Comparison of ENCODE assay signal across 21 cellular contexts in genomic region chr12:132661972-132662371, GRCh38. TPM values are rescaled to one million over a fixed set of nuclear protein-coding genes. Genes with fewer than 3 reads are reported as not detected.
A peak's percentile ranks its signal among the peaks of the same experiment; 100 is the strongest.
DNase-seq lines count a peak whose midpoint lies in the region; ATAC-seq and TF ChIP-seq lines count a peak whose summit lies in the region.
"Had no signal": no experiment of that assay in that cellular context is flagged by ENCODE, and none has a peak within 500 bp of the region (broad histone marks: within the 10 kb centered on the region; RNA-seq: fewer than 3 reads in every experiment).

No MANE protein-coding gene starts in this region.

- H4K20me1 ChIP-seq in BLaER1 treated with 17β-estradiol and CSF1 and Interleukin-3, amounts not matched to agents 10 nM and 100 nM = peaks cover 0 to 42% (median 4%) of the 10 kb centered on the region in 11 experiments; a peak in 5 of 22 replicates

- H3K27me3 ChIP-seq in BLaER1 treated with 17β-estradiol and CSF1 and Interleukin-3, amounts not matched to agents 10 nM and 100 nM = no peaks in the 10 kb centered on the region
- no peaks in the 10 kb centered on the region for H3K27me3 ChIP-seq in naive thymus-derived CD4-positive, alpha-beta T cell (ENCODE audit: control insufficient read depth in 2 of 2, insufficient read depth in 2 of 2, low read length in 2 of 2)
- H3K27me3 ChIP-seq in tibial nerve = no peaks in the 10 kb centered on the region

- no peak for TF ChIP-seq EP300 in tibial nerve (IDR thresholded peaks at IDR 0.05)

- ATAC-seq in central memory CD8-positive, alpha-beta T cell (replicated peaks; ENCODE audit: extremely low read depth, poor library complexity, severe bottlenecking) = no peak
- no peak for ATAC-seq in naive thymus-derived CD4-positive, alpha-beta T cell
- ATAC-seq: A549; CD8-positive, alpha-beta T cell; K562 had no signal

- H3K36me3 ChIP-seq in BLaER1 treated with 17β-estradiol and CSF1 and Interleukin-3, amounts not matched to agents 10 nM and 100 nM = peaks cover 39 to 100% (median 93%) of the 10 kb centered on the region in 11 experiments
- peaks cover 5 to 80% (median 14%) of the 10 kb centered on the region in 3 experiments for H3K36me3 ChIP-seq in naive thymus-derived CD4-positive, alpha-beta T cell (ENCODE audit: control insufficient read depth in 2 of 3, insufficient read depth in 3 of 3, low read length in 3 of 3)
- H3K36me3 ChIP-seq in tibial nerve = peaks cover 3 to 98% (median 36%) of the 10 kb centered on the region in 3 donors

- H3K9me3 Mint-ChIP-seq in activated naive CD4-positive, alpha-beta T cell treated with anti-CD3 and anti-CD28 coated beads, Interleukin-2, amount 10 ng/mL, durations not matched to agents 7 days and 5 days = no peaks in the 10 kb centered on the region
- no peaks in the 10 kb centered on the region for H3K9me3 Mint-ChIP-seq in central memory CD8-positive, alpha-beta T cell
- H3K9me3 Mint-ChIP-seq in naive thymus-derived CD4-positive, alpha-beta T cell = no peaks in the 10 kb centered on the region
- H3K9me3 Mint-ChIP-seq: CD8-positive, alpha-beta T cell had no signal

- H3K27me3 Mint-ChIP-seq in activated naive CD4-positive, alpha-beta T cell treated with anti-CD3 and anti-CD28 coated beads, Interleukin-2, amount 10 ng/mL, durations not matched to agents 7 days and 5 days = no peaks in the 10 kb centered on the region
- no peaks in the 10 kb centered on the region for H3K27me3 Mint-ChIP-seq in central memory CD8-positive, alpha-beta T cell
- H3K27me3 Mint-ChIP-seq in naive thymus-derived CD4-positive, alpha-beta T cell = no peaks in the 10 kb centered on the region

- no peak overlapping the region for H3K4me3 Mint-ChIP-seq in activated naive CD4-positive, alpha-beta T cell treated with anti-CD3 and anti-CD28 coated beads, Interleukin-2, amount 10 ng/mL, durations not matched to agents 7 days and 5 days
- H3K4me3 Mint-ChIP-seq in central memory CD8-positive, alpha-beta T cell = no peak overlapping the region
- no peak overlapping the region for H3K4me3 Mint-ChIP-seq in naive thymus-derived CD4-positive, alpha-beta T cell
- H3K4me3 Mint-ChIP-seq: CD8-positive, alpha-beta T cell had no signal

- H3K27ac ChIP-seq in BLaER1 treated with 17β-estradiol and CSF1 and Interleukin-3, amounts not matched to agents 10 nM and 100 nM = peak overlapping the region in 9 of 11 experiments; percentile 8 to 78 (median 59); a peak in 16 of 22 replicates
- H3K27ac ChIP-seq in naive thymus-derived CD4-positive, alpha-beta T cell (ENCODE audit: low read depth, low read length) = no peak overlapping the region
- H3K27ac ChIP-seq in tibial nerve = no peak overlapping the region
- H3K27ac ChIP-seq: A549 had no signal

- no peaks in the 10 kb centered on the region for H3K9me3 ChIP-seq in BLaER1 treated with 17β-estradiol and CSF1 and Interleukin-3, amounts not matched to agents 10 nM and 100 nM (replicated peaks in 1 of 11)
- no peaks in the 10 kb centered on the region for H3K9me3 ChIP-seq in naive thymus-derived CD4-positive, alpha-beta T cell (ENCODE audit: control insufficient read depth in 2 of 3, low read length in 3 of 3)
- H3K9me3 ChIP-seq in tibial nerve = no peaks in the 10 kb centered on the region
- H3K9me3 ChIP-seq: A549 had no signal

- peaks cover 80% of the 10 kb centered on the region for H3K36me3 Mint-ChIP-seq in activated naive CD4-positive, alpha-beta T cell treated with anti-CD3 and anti-CD28 coated beads, Interleukin-2, amount 10 ng/mL, durations not matched to agents 7 days and 5 days
- peaks cover 29% of the 10 kb centered on the region for H3K36me3 Mint-ChIP-seq in central memory CD8-positive, alpha-beta T cell (ENCODE audit: insufficient read depth)
- H3K36me3 Mint-ChIP-seq in naive thymus-derived CD4-positive, alpha-beta T cell = peaks cover 24 to 66% (median 42%) of the 10 kb centered on the region in 5 donors

- no peak for TF ChIP-seq POLR2A in tibial nerve (IDR thresholded peaks at IDR 0.05)

- H3K4me3 ChIP-seq in BLaER1 treated with 17β-estradiol and CSF1 and Interleukin-3, amounts not matched to agents 10 nM and 100 nM = peak overlapping the region in 2 of 10 experiments; percentile 1 to 34; a peak in 2 of 20 replicates
- no peak overlapping the region for H3K4me3 ChIP-seq in naive thymus-derived CD4-positive, alpha-beta T cell (ENCODE audit: low read length)
- no peak overlapping the region for H3K4me3 ChIP-seq in tibial nerve
- H3K4me3 ChIP-seq: A549, K562 had no signal

- peaks cover 83 to 94% (median 92%) of the 10 kb centered on the region in 10 experiments for H3K4me1 ChIP-seq in BLaER1 treated with 17β-estradiol and CSF1 and Interleukin-3, amounts not matched to agents 10 nM and 100 nM
- peaks cover 0 to 18% of the 10 kb centered on the region in 2 donors for H3K4me1 ChIP-seq in naive thymus-derived CD4-positive, alpha-beta T cell (ENCODE audit: control insufficient read depth in 2 of 2, insufficient read depth in 2 of 2, low read length in 2 of 2)
- no peaks in the 10 kb centered on the region for H3K4me1 ChIP-seq in tibial nerve
- H3K4me1 ChIP-seq: A549 had no signal

- no peak for DNase-seq in activated naive CD4-positive, alpha-beta T cell treated with anti-CD3 and anti-CD28 coated beads, Interleukin-2, amount 10 ng/mL, durations not matched to agents 7 days and 5 days
- DNase-seq in activated naive CD4-positive, alpha-beta T cell treated with anti-CD3 and anti-CD28 coated beads, Interleukin-2, amount 50 U/mL, for 16 hours = no peak
- no peak for DNase-seq in central memory CD8-positive, alpha-beta T cell (ENCODE audit: low spot score in 2 of 2)
- no peak for DNase-seq in naive thymus-derived CD4-positive, alpha-beta T cell
- no peak for DNase-seq in NCI-H2081 (lab: John Stamatoyannopoulos, UW)
- DNase-seq in foreskin melanocyte = no peak
- no peak for DNase-seq in tibial nerve (ENCODE audit: low spot score in 2 of 2)
- DNase-seq: Calu3; CD8-positive, alpha-beta T cell; MV-4-11; NCI-H1417 treated with DMSO at 0.1 percent for 48 hours; NCI-H187 treated with DMSO at 0.1 percent for 48 hours; NCI-H226; NCI-H524; NCI-H82 had no signal

- H3K9ac ChIP-seq in BLaER1 treated with 17β-estradiol and CSF1 and Interleukin-3, amounts not matched to agents 10 nM and 100 nM = peak overlapping the region in 7 of 11 experiments; percentile 18 to 67 (median 52); a peak in 11 of 22 replicates

- CTCF ChIA-PET in activated naive CD4-positive, alpha-beta T cell treated with anti-CD3 and anti-CD28 coated beads, Interleukin-2, amount 10 ng/mL, durations not matched to agents 7 days and 5 days (lab: Charles Lee) = no interaction called here
- CTCF ChIA-PET in naive thymus-derived CD4-positive, alpha-beta T cell (lab: Charles Lee) = interaction anchor here (0.5 kb wide), 1 partner anchor 49 kb away, joined by 4 read pairs; no protein-coding TSS in a partner anchor

- POLR2A ChIA-PET in naive thymus-derived CD4-positive, alpha-beta T cell (lab: Charles Lee) = no interaction called here

- intact Hi-C loops in naive thymus-derived CD4-positive, alpha-beta T cell (cut with micrococcal nuclease) = no loop called here

- peak overlapping the region; percentile 17 for H3K27ac Mint-ChIP-seq in activated naive CD4-positive, alpha-beta T cell treated with anti-CD3 and anti-CD28 coated beads, Interleukin-2, amount 10 ng/mL, durations not matched to agents 7 days and 5 days
- H3K27ac Mint-ChIP-seq in central memory CD8-positive, alpha-beta T cell (ENCODE audit: low read depth) = peak overlapping the region; percentile 64
- H3K27ac Mint-ChIP-seq in naive thymus-derived CD4-positive, alpha-beta T cell = peak overlapping the region in 8 of 9 donors; percentile 23 to 87 (median 64)
- H3K27ac Mint-ChIP-seq: CD8-positive, alpha-beta T cell had no signal

- TF ChIP-seq CTCF in tibial nerve (IDR thresholded peaks at IDR 0.05) = no peak

- peak overlapping the region; percentile 79 to 98 (median 86) for H3K4me2 ChIP-seq in BLaER1 treated with 17β-estradiol and CSF1 and Interleukin-3, amounts not matched to agents 10 nM and 100 nM
- H3K4me2 ChIP-seq: A549 had no signal

- peaks cover 52% of the 10 kb centered on the region for H3K4me1 Mint-ChIP-seq in activated naive CD4-positive, alpha-beta T cell treated with anti-CD3 and anti-CD28 coated beads, Interleukin-2, amount 10 ng/mL, durations not matched to agents 7 days and 5 days
- H3K4me1 Mint-ChIP-seq in central memory CD8-positive, alpha-beta T cell = peaks cover 6% of the 10 kb centered on the region
- peaks cover 12 to 47% (median 37%) of the 10 kb centered on the region in 7 donors for H3K4me1 Mint-ChIP-seq in naive thymus-derived CD4-positive, alpha-beta T cell

- 58 to 64% methylated on average over 5 of the region's 5 CpGs for WGBS in tibial nerve, 2 donors

RNA-seq across cellular contexts. Expression of gene POLE, which starts 25.2 kb away (rescaled TPM):
- 100 to 1,000 TPM in 1 of 5 experiments, 10 to 100 TPM in 4; 54.5 to 138 (median 62.1) TPM for total RNA-seq in naive thymus-derived CD4-positive, alpha-beta T cell
- 1 to 10 TPM; 3.6 to 8.8 TPM for polyA plus RNA-seq in naive thymus-derived CD4-positive, alpha-beta T cell
- total RNA-seq in tibial nerve = 100 to 1,000 TPM in 1 of 4 donors, 10 to 100 TPM in 3; 32.2 to 133 (median 44.4) TPM

RNA-seq across cellular contexts. Expression of gene PXMP2, which starts 25.4 kb away (rescaled TPM):
- total RNA-seq in naive thymus-derived CD4-positive, alpha-beta T cell = 10 to 100 TPM in 1 of 5 experiments, 1 to 10 TPM in 4; 2.6 to 26.8 (median 5.4) TPM
- polyA plus RNA-seq in naive thymus-derived CD4-positive, alpha-beta T cell = 10 to 100 TPM; 10.4 to 11.1 TPM
- 10 to 100 TPM; 40.8 to 72.5 (median 62.3) TPM for total RNA-seq in tibial nerve

RNA-seq across cellular contexts. Expression of gene P2RX2, which starts 43.4 kb away (rescaled TPM):
- total RNA-seq in naive thymus-derived CD4-positive, alpha-beta T cell = under 1 TPM in 1 of 5 experiments, not detected in 4; 0.32 TPM
- polyA plus RNA-seq in naive thymus-derived CD4-positive, alpha-beta T cell = not detected
- not detected for total RNA-seq in tibial nerve
- total RNA-seq: Calu3; CD8-positive, alpha-beta T cell; H4; K562; RPMI7951 had no signal
- polyA plus RNA-seq: A549, BJ, K562 had no signal

RNA-seq across cellular contexts. Expression of gene PGAM5, which starts 48.7 kb away (rescaled TPM):
- 10 to 100 TPM; 19.3 to 51.7 (median 21.4) TPM for total RNA-seq in naive thymus-derived CD4-positive, alpha-beta T cell
- polyA plus RNA-seq in naive thymus-derived CD4-positive, alpha-beta T cell = 10 to 100 TPM; 15.3 to 26.6 TPM
- total RNA-seq in tibial nerve = 10 to 100 TPM; 22.9 to 50.7 (median 33.2) TPM

RNA-seq across cellular contexts. Expression of gene LRCOL1, which starts 51.6 kb away (rescaled TPM):
- total RNA-seq in naive thymus-derived CD4-positive, alpha-beta T cell = not detected
- not detected for polyA plus RNA-seq in naive thymus-derived CD4-positive, alpha-beta T cell
- total RNA-seq in tibial nerve = not detected
- total RNA-seq: Calu3; CD8-positive, alpha-beta T cell; H4; K562; RPMI7951 had no signal
- polyA plus RNA-seq: A549, K562 had no signal

Comparison
In these comparisons a context has a peak if more than half of its experiments do, and no peak if none do; other contexts are left out.
1. H3K27ac ChIP-seq: peak in BLaER1 treated with 17β-estradiol and CSF1 and Interleukin-3, amounts not matched to agents 10 nM and 100 nM (9 of 11); none in naive thymus-derived CD4-positive, alpha-beta T cell (single experiment) and tibial nerve (0 of 4).
2. Peak in every context shown above with its lines, with median percentiles within 50 percentile points of each other: H3K27ac Mint-ChIP-seq.